Comparison of ENCODE assay signal across 26 cellular contexts in the genomic region with DNA sequence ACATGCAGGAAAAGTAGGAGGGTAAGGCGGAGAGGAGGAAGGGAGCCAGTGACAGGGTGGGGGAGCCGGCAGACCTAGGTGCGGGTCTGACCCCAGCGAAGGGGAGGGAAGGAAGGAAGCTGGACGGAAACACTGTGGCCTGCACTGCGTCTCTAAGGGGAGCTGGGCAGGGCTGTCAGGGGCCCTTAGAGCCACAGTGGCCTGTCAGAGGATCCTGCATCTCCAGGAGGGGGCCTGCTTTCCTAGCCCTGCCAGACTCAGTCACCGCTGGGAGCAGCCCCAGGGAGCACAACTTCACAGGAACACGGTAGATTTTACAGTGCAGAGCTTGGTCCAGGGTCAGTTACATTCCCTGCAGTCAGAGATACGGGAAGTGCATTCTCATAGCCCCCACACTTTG.
"Had no signal": no experiment of that assay in that cellular context is flagged by ENCODE, and none has a peak within 500 bp of the region (broad histone marks: within the 10 kb centered on the region; RNA-seq: fewer than 3 reads in every experiment).

No MANE protein-coding gene starts in this region.

- H3K4me3 Mint-ChIP-seq: dendritic cell treated with granulocyte-macrophage colony-stimulating factor and Interleukin-4, amounts not matched to agents 40 ng/mL and 50 ng/mL, for 4 days; effector memory CD8-positive, alpha-beta T cell; memory B cell; naive B cell; nephron; stimulated activated naive B cell treated with anti-CD40 and anti-IgM and Interleukin-4, amounts not matched to agents 10 μg/mL and 1 μg/mL and 100 μg/mL, for 72 hours; stimulated activated naive CD8-positive, alpha-beta T cell treated with anti-CD3 and anti-CD28 coated beads, Interleukin-15, amount 100 ng/mL, for 72 hours had no signal

- H3K36me3 ChIP-seq: left ventricle myocardium inferior, lower lobe of right lung, neutrophil, sigmoid colon, tibial nerve, upper lobe of right lung, vagina had no signal

- H3K4me1 ChIP-seq: lower lobe of right lung, sigmoid colon, testis, upper lobe of right lung, vagina had no signal

- H3K4me2 ChIP-seq: hepatocyte had no signal

- FAIRE-seq: endothelial cell of umbilical vein, keratinocyte had no signal

- H3K27ac ChIP-seq: hepatocyte, left ventricle myocardium inferior, lower lobe of right lung, neutrophil, sigmoid colon, skin epidermis, testis, tibial nerve, upper lobe of right lung, vagina had no signal

- H3K9me3 Mint-ChIP-seq: effector memory CD8-positive, alpha-beta T cell; memory B cell had no signal

- H3K27me3 ChIP-seq: hepatocyte, neutrophil, sigmoid colon, testis, tibial nerve, upper lobe of right lung, vagina had no signal

- H2AFZ ChIP-seq: hepatocyte had no signal

- H3K4me3 ChIP-seq: hepatocyte, left ventricle myocardium inferior, lower lobe of right lung, sigmoid colon, skin epidermis, testis, tibial nerve, upper lobe of right lung, vagina had no signal

- H3K36me3 Mint-ChIP-seq: naive B cell; stimulated activated naive B cell treated with anti-CD40 and anti-IgM and Interleukin-4, amounts not matched to agents 10 μg/mL and 1 μg/mL and 100 μg/mL, for 72 hours had no signal

- ATAC-seq: effector memory CD8-positive, alpha-beta T cell; left cardiac atrium; lower lobe of right lung; stimulated activated naive B cell treated with anti-CD40 and anti-IgM and Interleukin-4, amounts not matched to agents 10 μg/mL and 1 μg/mL and 100 μg/mL, for 72 hours; stimulated activated naive CD8-positive, alpha-beta T cell treated with anti-CD3 and anti-CD28 coated beads, Interleukin-15, amount 100 ng/mL, for 72 hours had no signal

- H3K27ac Mint-ChIP-seq: dendritic cell treated with granulocyte-macrophage colony-stimulating factor and Interleukin-4, amounts not matched to agents 40 ng/mL and 50 ng/mL, for 4 days; effector memory CD8-positive, alpha-beta T cell; memory B cell; nephron; stimulated activated naive B cell treated with anti-CD40 and anti-IgM and Interleukin-4, amounts not matched to agents 10 μg/mL and 1 μg/mL and 100 μg/mL, for 72 hours; stimulated activated naive CD8-positive, alpha-beta T cell treated with anti-CD3 and anti-CD28 coated beads, Interleukin-15, amount 100 ng/mL, for 72 hours had no signal

- H3K79me2 ChIP-seq: hepatocyte had no signal

- H3K9me3 ChIP-seq: left ventricle myocardium inferior, lower lobe of right lung, neutrophil, sigmoid colon, testis, tibial nerve, upper lobe of right lung, vagina had no signal

- H3K4me1 Mint-ChIP-seq: memory B cell; naive B cell; nephron; stimulated activated naive B cell treated with anti-CD40 and anti-IgM and Interleukin-4, amounts not matched to agents 10 μg/mL and 1 μg/mL and 100 μg/mL, for 72 hours; stimulated activated naive CD8-positive, alpha-beta T cell treated with anti-CD3 and anti-CD28 coated beads, Interleukin-15, amount 100 ng/mL, for 72 hours had no signal

- DNase-seq: effector memory CD8-positive, alpha-beta T cell; erythroblast; foreskin melanocyte; head of caudate nucleus; left cardiac atrium; left ventricle myocardium inferior; lower lobe of right lung; naive B cell; posterior cingulate gyrus; sigmoid colon; stimulated activated CD4-positive, alpha-beta T cell treated with anti-CD3 and anti-CD28 coated beads, Interleukin-2, amount 100 ng/mL, for 24 hours; stimulated activated CD4-positive, alpha-beta T cell treated with anti-CD3 and anti-CD28 coated beads, Interleukin-4, amount 100 ng/mL, for 4 hours; stimulated activated naive B cell treated with anti-CD40 and anti-IgM and Interleukin-4, amounts not matched to agents 10 μg/mL and 1 μg/mL and 100 μg/mL, for 72 hours; stimulated activated naive CD8-positive, alpha-beta T cell treated with anti-CD3 and anti-CD28 coated beads, Interleukin-15, amount 100 ng/mL, for 72 hours; testis; upper lobe of right lung had no signal

- H3K27me3 Mint-ChIP-seq: dendritic cell treated with granulocyte-macrophage colony-stimulating factor and Interleukin-4, amounts not matched to agents 40 ng/mL and 50 ng/mL, for 4 days; effector memory CD8-positive, alpha-beta T cell; naive B cell; stimulated activated naive B cell treated with anti-CD40 and anti-IgM and Interleukin-4, amounts not matched to agents 10 μg/mL and 1 μg/mL and 100 μg/mL, for 72 hours; stimulated activated naive CD8-positive, alpha-beta T cell treated with anti-CD3 and anti-CD28 coated beads, Interleukin-15, amount 100 ng/mL, for 72 hours had no signal
